ENCODE assay signal across 2 cellular contexts in the genomic region with DNA sequence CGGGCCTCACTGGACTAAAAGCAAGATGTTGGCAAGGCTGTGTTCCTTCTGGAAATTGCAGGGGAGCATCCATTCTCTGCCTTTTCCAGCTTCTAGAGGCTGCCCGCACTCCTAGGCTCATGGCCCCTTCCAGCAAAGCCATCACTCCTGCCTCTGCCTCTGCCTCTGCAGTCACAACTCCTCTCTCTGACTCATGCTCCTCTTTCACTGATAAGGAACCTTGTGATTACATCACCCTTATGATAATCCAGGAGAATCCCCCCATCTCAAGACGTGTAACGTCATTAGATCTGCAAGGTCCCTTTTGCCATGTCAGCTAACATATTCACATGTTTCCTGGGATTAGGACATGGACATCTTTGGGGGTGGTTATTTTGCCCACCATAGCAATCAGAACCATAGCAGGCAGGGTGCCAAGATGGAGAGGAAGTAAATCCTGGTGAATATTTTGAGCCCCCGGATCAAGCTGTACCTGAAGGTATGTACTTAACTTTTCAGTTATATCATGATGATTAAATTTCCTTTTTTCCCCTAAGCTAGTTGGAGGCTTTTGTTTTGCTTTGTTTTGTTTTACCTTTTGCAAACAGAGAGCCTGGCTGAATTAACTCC.
TF ChIP-seq lines count a peak whose summit lies in the region.

No MANE protein-coding gene starts in this region.

TF ChIP-seq in HepG2, 621 proteins besides CTCF, POLR2A, EP300 and RAD21:
- TF ChIP-seq CREB1 (IDR thresholded peaks at IDR 0.05), result 0 out of 2 replicates have a peak, but pooled peaks have one; percentile 20
- no peak for TF ChIP-seq CREB1 (CRISPR knock-in tag; IDR thresholded peaks at IDR 0.05)
- TF ChIP-seq KDM1A (CRISPR knock-in tag; IDR thresholded peaks at IDR 0.05), result peak; percentile 53; the same call in 1 of the 2 replicates
- peak; percentile 70 for TF ChIP-seq FOSL2 (CRISPR knock-in tag; IDR thresholded peaks at IDR 0.05)
- TF ChIP-seq ZNF329 (CRISPR knock-in tag; IDR thresholded peaks at IDR 0.05; ENCODE audit: low read depth), result peak; percentile 93
- TF ChIP-seq ZNF543 (CRISPR knock-in tag; IDR thresholded peaks at IDR 0.05), result peak; percentile 24; the same call in 1 of the 2 replicates
- TF ChIP-seq MAFK (conservative IDR thresholded peaks at IDR 0.05 in 1 of 2, IDR thresholded peaks at IDR 0.05 in 1 of 2; ENCODE audit: low read length in 2 of 2), result peak in 1 of 2 experiments; percentile 26; a peak in 2 of 4 replicates
- TF ChIP-seq GFI1 (CRISPR knock-in tag; IDR thresholded peaks at IDR 0.05; ENCODE audit: borderline replicate concordance), result no peak
- no peak for TF ChIP-seq GZF1 (CRISPR knock-in tag; IDR thresholded peaks at IDR 0.05)
- TF ChIP-seq ATF7 (IDR thresholded peaks at IDR 0.05), result peak; percentile 78
- no peak for TF ChIP-seq ATF7 (CRISPR knock-in tag; IDR thresholded peaks at IDR 0.05)
- 0 out of 2 replicates have a peak, but pooled peaks have one; percentile 9 for TF ChIP-seq CEBPG (CRISPR knock-in tag; IDR thresholded peaks at IDR 0.05)

TF ChIP-seq in K562, 482 proteins besides CTCF, POLR2A, EP300 and RAD21:
- TF ChIP-seq ATF7 (IDR thresholded peaks at IDR 0.05) (peak; percentile 72), NFIC (IDR thresholded peaks at IDR 0.05) (peak; percentile 66), CBX3 (IDR thresholded peaks at IDR 0.05; ENCODE audit: borderline replicate concordance in 1 of 2, low read length in 2 of 2) (0 out of 3 replicates have a peak, but pooled peaks of 1 of the 2 experiments have one; percentile 14), ARID1B (IDR thresholded peaks at IDR 0.05) (peak; percentile 62; the same call in 1 of the 2 replicates), CXXC5 (CRISPR knock-in tag; IDR thresholded peaks at IDR 0.05) (no peak), CEBPB (tag; IDR thresholded peaks at IDR 0.05) (0 out of 2 replicates have a peak, but pooled peaks have one; percentile 47), TRIM28 (IDR thresholded peaks at IDR 0.05) (peak; percentile 69; the same call in 1 of the 2 replicates), YY1 (IDR thresholded peaks at IDR 0.05; ENCODE audit: borderline replicate concordance in 1 of 3, control insufficient read depth in 1 of 3, extremely low read depth in 1 of 3, insufficient read depth in 3 of 3, insufficient read length in 1 of 3, insufficient replicate concordance in 2 of 3, low read depth in 1 of 3, low read length in 2 of 3) (no peak), CHD4 (IDR thresholded peaks at IDR 0.05; ENCODE audit: insufficient read depth, insufficient replicate concordance, low read depth, low read length, poor library complexity, severe bottlenecking) (no peak), ATF1 (CRISPR knock-in tag; IDR thresholded peaks at IDR 0.05) (no peak), ATF1 (tag; IDR thresholded peaks at IDR 0.05) (peak; percentile 51), MAFK (IDR thresholded peaks at IDR 0.05; ENCODE audit: low read length) (0 out of 2 replicates have a peak, but pooled peaks have one; percentile 18), DPF2 (IDR thresholded peaks at IDR 0.05) (peak; percentile 73), GATA2 (CRISPR knock-in tag; IDR thresholded peaks at IDR 0.05) (0 out of 2 replicates have a peak, but pooled peaks have one; percentile 21), EWSR1 (IDR thresholded peaks at IDR 0.05; ENCODE audit: borderline replicate concordance, low read depth, partially characterized antibody) (no peak), L3MBTL2 (IDR thresholded peaks at IDR 0.05) (no peak), TRIM24 (IDR thresholded peaks at IDR 0.05) (peak; percentile 73 to 76), ZNF316 (IDR thresholded peaks at IDR 0.05) (peak; percentile 58), MAFG (tag; conservative IDR thresholded peaks at IDR 0.05) (0 out of 2 replicates have a peak, but pooled peaks have one; percentile 17), BCOR (IDR thresholded peaks at IDR 0.05) (0 out of 2 replicates have a peak, but pooled peaks have one; percentile 20), ZNF77 (CRISPR knock-in tag; IDR thresholded peaks at IDR 0.05) (no peak), NFRKB (IDR thresholded peaks at IDR 0.05; ENCODE audit: low read depth) (no peak), SAFB2 (IDR thresholded peaks at IDR 0.05; ENCODE audit: borderline replicate concordance, low read depth, low read length, severe bottlenecking) (no peak), JUNB (CRISPR knock-in tag; conservative IDR thresholded peaks at IDR 0.05) (0 out of 2 replicates have a peak, but pooled peaks have one; percentile 43), POU5F1 (IDR thresholded peaks at IDR 0.05; ENCODE audit: borderline replicate concordance, low read depth, low read length, partially characterized antibody) (no peak), SMARCA5 (IDR thresholded peaks at IDR 0.05) (peak; percentile 59; the same call in 1 of the 2 replicates), SMARCE1 (IDR thresholded peaks at IDR 0.05) (peak; percentile 46; the same call in 1 of the 2 replicates), POLR2H (tag; IDR thresholded peaks at IDR 0.05; ENCODE audit: low read depth) (no peak), CREM (IDR thresholded peaks at IDR 0.05; ENCODE audit: low read depth) (peak; percentile 36; the same call in 1 of the 2 replicates), FOXA3 (CRISPR knock-in tag; conservative IDR thresholded peaks at IDR 0.05 in 1 of 2, IDR thresholded peaks at IDR 0.05 in 1 of 2) (no peak), C11orf30 (IDR thresholded peaks at IDR 0.05; ENCODE audit: low read depth) (peak; percentile 36; the same call in 1 of the 2 replicates), TCF7L2 (IDR thresholded peaks at IDR 0.05; ENCODE audit: low read depth, low read length) (no peak), FOSL1 (tag; conservative IDR thresholded peaks at IDR 0.05) (peak; percentile 58), ZBED1 (IDR thresholded peaks at IDR 0.05) (no peak), ZFP1 (CRISPR knock-in tag; IDR thresholded peaks at IDR 0.05) (no peak), HDGF (IDR thresholded peaks at IDR 0.05) (no peak), ZC3H4 (CRISPR knock-in tag; IDR thresholded peaks at IDR 0.05; ENCODE audit: borderline replicate concordance) (no peak), JUND (IDR thresholded peaks at IDR 0.05; ENCODE audit: borderline replicate concordance, low read depth, low read length) (peak; percentile 91), JUND (tag; IDR thresholded peaks at IDR 0.05; ENCODE audit: borderline replicate concordance, low read depth, low read length) (peak; percentile 84), HMGN3 (IDR thresholded peaks at IDR 0.05; ENCODE audit: borderline replicate concordance, extremely low read depth, insufficient read length, low read depth, low read length) (no peak), PTBP1 (IDR thresholded peaks at IDR 0.05; ENCODE audit: low read depth, low read length) (0 out of 2 replicates have a peak, but pooled peaks have one; percentile 47), SMARCA4 (IDR thresholded peaks at IDR 0.05) (peak; percentile 61), RBM25 (IDR thresholded peaks at IDR 0.05; ENCODE audit: low read depth, low read length, severe bottlenecking) (peak; percentile 87), JUN (IDR thresholded peaks at IDR 0.05; ENCODE audit: borderline replicate concordance, low read depth, low read length) (peak; percentile 79; the same call in 1 of the 2 replicates), JUN (CRISPR knock-in tag; IDR thresholded peaks at IDR 0.05; ENCODE audit: borderline replicate concordance) (no peak), PML (IDR thresholded peaks at IDR 0.05; ENCODE audit: low read length) (no peak), NCOA4 (IDR thresholded peaks at IDR 0.05; ENCODE audit: partially characterized antibody) (no peak), KDM1A (IDR thresholded peaks at IDR 0.05) (peak; percentile 26 to 61; a peak in 2 of 4 replicates), CEBPG (CRISPR knock-in tag; IDR thresholded peaks at IDR 0.05) (peak; percentile 59), CEBPG (tag; conservative IDR thresholded peaks at IDR 0.05 in 1 of 2, IDR thresholded peaks at IDR 0.05 in 1 of 2) (peak in 1 of 2 experiments; percentile 77; a peak in 2 of 4 replicates)
- TF ChIP-seq, protein P1, sequence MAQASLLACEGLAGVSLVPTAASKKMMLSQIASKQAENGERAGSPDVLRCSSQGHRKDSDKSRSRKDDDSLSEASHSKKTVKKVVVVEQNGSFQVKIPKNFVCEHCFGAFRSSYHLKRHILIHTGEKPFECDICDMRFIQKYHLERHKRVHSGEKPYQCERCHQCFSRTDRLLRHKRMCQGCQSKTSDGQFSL (CRISPR knock-in tag; IDR thresholded peaks at IDR 0.05), result 0 out of 2 replicates have a peak, but pooled peaks have one; percentile 31
- TF ChIP-seq, protein P1 (tag; IDR thresholded peaks at IDR 0.05), result no peak
- TF ChIP-seq, protein P2, sequence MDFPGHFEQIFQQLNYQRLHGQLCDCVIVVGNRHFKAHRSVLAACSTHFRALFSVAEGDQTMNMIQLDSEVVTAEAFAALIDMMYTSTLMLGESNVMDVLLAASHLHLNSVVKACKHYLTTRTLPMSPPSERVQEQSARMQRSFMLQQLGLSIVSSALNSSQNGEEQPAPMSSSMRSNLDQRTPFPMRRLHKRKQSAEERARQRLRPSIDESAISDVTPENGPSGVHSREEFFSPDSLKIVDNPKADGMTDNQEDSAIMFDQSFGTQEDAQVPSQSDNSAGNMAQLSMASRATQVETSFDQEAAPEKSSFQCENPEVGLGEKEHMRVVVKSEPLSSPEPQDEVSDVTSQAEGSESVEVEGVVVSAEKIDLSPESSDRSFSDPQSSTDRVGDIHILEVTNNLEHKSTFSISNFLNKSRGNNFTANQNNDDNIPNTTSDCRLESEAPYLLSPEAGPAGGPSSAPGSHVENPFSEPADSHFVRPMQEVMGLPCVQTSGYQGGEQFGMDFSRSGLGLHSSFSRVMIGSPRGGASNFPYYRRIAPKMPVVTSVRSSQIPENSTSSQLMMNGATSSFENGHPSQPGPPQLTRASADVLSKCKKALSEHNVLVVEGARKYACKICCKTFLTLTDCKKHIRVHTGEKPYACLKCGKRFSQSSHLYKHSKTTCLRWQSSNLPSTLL (IDR thresholded peaks at IDR 0.05), result no peak
- TF ChIP-seq, protein P3, sequence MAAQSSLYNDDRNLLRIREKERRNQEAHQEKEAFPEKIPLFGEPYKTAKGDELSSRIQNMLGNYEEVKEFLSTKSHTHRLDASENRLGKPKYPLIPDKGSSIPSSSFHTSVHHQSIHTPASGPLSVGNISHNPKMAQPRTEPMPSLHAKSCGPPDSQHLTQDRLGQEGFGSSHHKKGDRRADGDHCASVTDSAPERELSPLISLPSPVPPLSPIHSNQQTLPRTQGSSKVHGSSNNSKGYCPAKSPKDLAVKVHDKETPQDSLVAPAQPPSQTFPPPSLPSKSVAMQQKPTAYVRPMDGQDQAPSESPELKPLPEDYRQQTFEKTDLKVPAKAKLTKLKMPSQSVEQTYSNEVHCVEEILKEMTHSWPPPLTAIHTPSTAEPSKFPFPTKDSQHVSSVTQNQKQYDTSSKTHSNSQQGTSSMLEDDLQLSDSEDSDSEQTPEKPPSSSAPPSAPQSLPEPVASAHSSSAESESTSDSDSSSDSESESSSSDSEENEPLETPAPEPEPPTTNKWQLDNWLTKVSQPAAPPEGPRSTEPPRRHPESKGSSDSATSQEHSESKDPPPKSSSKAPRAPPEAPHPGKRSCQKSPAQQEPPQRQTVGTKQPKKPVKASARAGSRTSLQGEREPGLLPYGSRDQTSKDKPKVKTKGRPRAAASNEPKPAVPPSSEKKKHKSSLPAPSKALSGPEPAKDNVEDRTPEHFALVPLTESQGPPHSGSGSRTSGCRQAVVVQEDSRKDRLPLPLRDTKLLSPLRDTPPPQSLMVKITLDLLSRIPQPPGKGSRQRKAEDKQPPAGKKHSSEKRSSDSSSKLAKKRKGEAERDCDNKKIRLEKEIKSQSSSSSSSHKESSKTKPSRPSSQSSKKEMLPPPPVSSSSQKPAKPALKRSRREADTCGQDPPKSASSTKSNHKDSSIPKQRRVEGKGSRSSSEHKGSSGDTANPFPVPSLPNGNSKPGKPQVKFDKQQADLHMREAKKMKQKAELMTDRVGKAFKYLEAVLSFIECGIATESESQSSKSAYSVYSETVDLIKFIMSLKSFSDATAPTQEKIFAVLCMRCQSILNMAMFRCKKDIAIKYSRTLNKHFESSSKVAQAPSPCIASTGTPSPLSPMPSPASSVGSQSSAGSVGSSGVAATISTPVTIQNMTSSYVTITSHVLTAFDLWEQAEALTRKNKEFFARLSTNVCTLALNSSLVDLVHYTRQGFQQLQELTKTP (IDR thresholded peaks at IDR 0.05; ENCODE audit: low read depth in 1 of 2, partially characterized antibody in 2 of 2), result no peak
- TF ChIP-seq, protein P4, sequence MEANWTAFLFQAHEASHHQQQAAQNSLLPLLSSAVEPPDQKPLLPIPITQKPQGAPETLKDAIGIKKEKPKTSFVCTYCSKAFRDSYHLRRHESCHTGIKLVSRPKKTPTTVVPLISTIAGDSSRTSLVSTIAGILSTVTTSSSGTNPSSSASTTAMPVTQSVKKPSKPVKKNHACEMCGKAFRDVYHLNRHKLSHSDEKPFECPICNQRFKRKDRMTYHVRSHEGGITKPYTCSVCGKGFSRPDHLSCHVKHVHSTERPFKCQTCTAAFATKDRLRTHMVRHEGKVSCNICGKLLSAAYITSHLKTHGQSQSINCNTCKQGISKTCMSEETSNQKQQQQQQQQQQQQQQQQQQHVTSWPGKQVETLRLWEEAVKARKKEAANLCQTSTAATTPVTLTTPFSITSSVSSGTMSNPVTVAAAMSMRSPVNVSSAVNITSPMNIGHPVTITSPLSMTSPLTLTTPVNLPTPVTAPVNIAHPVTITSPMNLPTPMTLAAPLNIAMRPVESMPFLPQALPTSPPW (CRISPR knock-in tag; IDR thresholded peaks at IDR 0.05), result no peak
- TF ChIP-seq, protein P5, sequence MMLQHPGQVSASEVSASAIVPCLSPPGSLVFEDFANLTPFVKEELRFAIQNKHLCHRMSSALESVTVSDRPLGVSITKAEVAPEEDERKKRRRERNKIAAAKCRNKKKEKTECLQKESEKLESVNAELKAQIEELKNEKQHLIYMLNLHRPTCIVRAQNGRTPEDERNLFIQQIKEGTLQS (IDR thresholded peaks at IDR 0.05), result peak; percentile 95
- TF ChIP-seq, protein P5 (CRISPR knock-in tag; conservative IDR thresholded peaks at IDR 0.05), result no peak
- TF ChIP-seq, protein P6, sequence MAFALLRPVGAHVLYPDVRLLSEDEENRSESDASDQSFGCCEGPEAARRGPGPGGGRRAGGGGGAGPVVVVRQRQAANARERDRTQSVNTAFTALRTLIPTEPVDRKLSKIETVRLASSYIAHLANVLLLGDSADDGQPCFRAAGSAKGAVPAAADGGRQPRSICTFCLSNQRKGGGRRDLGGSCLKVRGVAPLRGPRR (CRISPR knock-in tag; IDR thresholded peaks at IDR 0.05), result no peak
